In genomic region chr17:65560628-65561371, GRCh38 we compare ENCODE assay signal across 1 cellular context.
A peak's percentile ranks its signal among the peaks of the same experiment; 100 is the strongest.
TF ChIP-seq lines count a peak whose summit lies in the region.

No MANE protein-coding gene starts in this region.

TF ChIP-seq in HepG2, 621 proteins besides CTCF, POLR2A, EP300 and RAD21 (continued from another document):
- TF ChIP-seq, protein P1, sequence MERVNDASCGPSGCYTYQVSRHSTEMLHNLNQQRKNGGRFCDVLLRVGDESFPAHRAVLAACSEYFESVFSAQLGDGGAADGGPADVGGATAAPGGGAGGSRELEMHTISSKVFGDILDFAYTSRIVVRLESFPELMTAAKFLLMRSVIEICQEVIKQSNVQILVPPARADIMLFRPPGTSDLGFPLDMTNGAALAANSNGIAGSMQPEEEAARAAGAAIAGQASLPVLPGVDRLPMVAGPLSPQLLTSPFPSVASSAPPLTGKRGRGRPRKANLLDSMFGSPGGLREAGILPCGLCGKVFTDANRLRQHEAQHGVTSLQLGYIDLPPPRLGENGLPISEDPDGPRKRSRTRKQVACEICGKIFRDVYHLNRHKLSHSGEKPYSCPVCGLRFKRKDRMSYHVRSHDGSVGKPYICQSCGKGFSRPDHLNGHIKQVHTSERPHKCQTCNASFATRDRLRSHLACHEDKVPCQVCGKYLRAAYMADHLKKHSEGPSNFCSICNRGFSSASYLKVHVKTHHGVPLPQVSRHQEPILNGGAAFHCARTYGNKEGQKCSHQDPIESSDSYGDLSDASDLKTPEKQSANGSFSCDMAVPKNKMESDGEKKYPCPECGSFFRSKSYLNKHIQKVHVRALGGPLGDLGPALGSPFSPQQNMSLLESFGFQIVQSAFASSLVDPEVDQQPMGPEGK (CRISPR knock-in tag; IDR thresholded peaks at IDR 0.05): peak; percentile 90
- TF ChIP-seq NR2F6 (IDR thresholded peaks at IDR 0.05) (peak; percentile 7; the same call in 1 of the 2 replicates), NR2F6 (CRISPR knock-in tag; IDR thresholded peaks at IDR 0.05) (peak; percentile 18; the same call in 1 of the 2 replicates), ZSCAN9 (CRISPR knock-in tag; IDR thresholded peaks at IDR 0.05; ENCODE audit: borderline replicate concordance) (0 out of 2 replicates have a peak, but pooled peaks have one; percentile 39), ZMAT3 (CRISPR knock-in tag; conservative IDR thresholded peaks at IDR 0.05) (peak; percentile 12; the same call in 1 of the 2 replicates), SIX1 (CRISPR knock-in tag; IDR thresholded peaks at IDR 0.05; ENCODE audit: borderline replicate concordance) (peak; percentile 24; the same call in 1 of the 2 replicates), PCBP1 (IDR thresholded peaks at IDR 0.05; ENCODE audit: borderline replicate concordance, low read depth, low read length) (peak; percentile 89; the same call in 1 of the 2 replicates), RXRB (CRISPR knock-in tag; IDR thresholded peaks at IDR 0.05; ENCODE audit: borderline replicate concordance) (peak; percentile 4; the same call in 1 of the 2 replicates), YY1 (IDR thresholded peaks at IDR 0.05; ENCODE audit: insufficient read depth, insufficient replicate concordance, low read depth, low read length) (peak; percentile 53), CSRNP2 (CRISPR knock-in tag; conservative IDR thresholded peaks at IDR 0.05; ENCODE audit: low read depth) (peak; percentile 49; the same call in 1 of the 2 replicates), SKI (IDR thresholded peaks at IDR 0.05; ENCODE audit: partially characterized antibody) (peak; percentile 65), SOX13 (IDR thresholded peaks at IDR 0.05) (no peak; the same call in 1 of the 2 replicates), SOX13 (CRISPR knock-in tag; conservative IDR thresholded peaks at IDR 0.05 in 1 of 2, IDR thresholded peaks at IDR 0.05 in 1 of 2) (0 out of 4 replicates have a peak, but pooled peaks of 1 of the 2 experiments have one; percentile 29), ZMYM4 (CRISPR knock-in tag; IDR thresholded peaks at IDR 0.05) (0 out of 2 replicates have a peak, but pooled peaks have one; percentile 25), ZNF446 (CRISPR knock-in tag; IDR thresholded peaks at IDR 0.05) (0 out of 2 replicates have a peak, but pooled peaks have one; percentile 31), ZNF510 (CRISPR knock-in tag; IDR thresholded peaks at IDR 0.05; ENCODE audit: low read depth) (no peak)
- TF ChIP-seq, protein P2, sequence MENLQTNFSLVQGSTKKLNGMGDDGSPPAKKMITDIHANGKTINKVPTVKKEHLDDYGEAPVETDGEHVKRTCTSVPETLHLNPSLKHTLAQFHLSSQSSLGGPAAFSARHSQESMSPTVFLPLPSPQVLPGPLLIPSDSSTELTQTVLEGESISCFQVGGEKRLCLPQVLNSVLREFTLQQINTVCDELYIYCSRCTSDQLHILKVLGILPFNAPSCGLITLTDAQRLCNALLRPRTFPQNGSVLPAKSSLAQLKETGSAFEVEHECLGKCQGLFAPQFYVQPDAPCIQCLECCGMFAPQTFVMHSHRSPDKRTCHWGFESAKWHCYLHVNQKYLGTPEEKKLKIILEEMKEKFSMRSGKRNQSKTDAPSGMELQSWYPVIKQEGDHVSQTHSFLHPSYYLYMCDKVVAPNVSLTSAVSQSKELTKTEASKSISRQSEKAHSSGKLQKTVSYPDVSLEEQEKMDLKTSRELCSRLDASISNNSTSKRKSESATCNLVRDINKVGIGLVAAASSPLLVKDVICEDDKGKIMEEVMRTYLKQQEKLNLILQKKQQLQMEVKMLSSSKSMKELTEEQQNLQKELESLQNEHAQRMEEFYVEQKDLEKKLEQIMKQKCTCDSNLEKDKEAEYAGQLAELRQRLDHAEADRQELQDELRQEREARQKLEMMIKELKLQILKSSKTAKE (CRISPR knock-in tag; IDR thresholded peaks at IDR 0.05; ENCODE audit: borderline replicate concordance): 0 out of 2 replicates have a peak, but pooled peaks have one; percentile 1
